ENCODE assay signal across 10 cellular contexts in genomic region chr5:93587919-93588585, GRCh38. TPM values are rescaled to one million over a fixed set of nuclear protein-coding genes. Genes with fewer than 3 reads are reported as not detected.
DNase-seq lines count a peak whose midpoint lies in the region; ATAC-seq and TF ChIP-seq lines count a peak whose summit lies in the region.
"Had no signal": no experiment of that assay in that cellular context is flagged by ENCODE, and none has a peak within 500 bp of the region (broad histone marks: within the 10 kb centered on the region; RNA-seq: fewer than 3 reads in every experiment).

No MANE protein-coding gene starts in this region.

- peak overlapping the region; percentile 75 for H3K4me3 ChIP-seq in BJ (ENCODE audit: low read depth, low read length)
- H3K4me3 ChIP-seq in esophagus muscularis mucosa = peak overlapping the region; percentile 71 to 87 (median 76)

- WGBS in esophagus muscularis mucosa = 13% methylated on average over 16 of the region's 70 CpGs

- no peaks in the 10 kb centered on the region for H3K9me3 ChIP-seq in esophagus muscularis mucosa

- peak overlapping the region; percentile 99 to 100 (median 99) for H3K27ac Mint-ChIP-seq in nephron

- ATAC-seq in esophagus mucosa = no peak

- H3K27ac ChIP-seq in esophagus muscularis mucosa (replicated peaks in 1 of 4) = peak overlapping the region; percentile 66 to 95 (median 91)

- TF ChIP-seq EP300 in esophagus muscularis mucosa (IDR thresholded peaks at IDR 0.05) = no peak

- peaks cover 60% of the 10 kb centered on the region for H3K27me3 Mint-ChIP-seq in nephron (ENCODE audit: low read depth)

- no peak for DNase-seq in BJ (ENCODE audit: low read depth)
- peak; percentile 39 for DNase-seq in RKO (ENCODE audit: low spot score)
- peak; percentile 84 for DNase-seq in esophagus muscularis mucosa (ENCODE audit: extremely low spot score)
- DNase-seq in T1000 (lab: John Stamatoyannopoulos, UW) = no peak
- no peak for DNase-seq in NCI-H1694 treated with DMSO at 0.1 percent for 48 hours (lab: John Stamatoyannopoulos, UW)
- no peak for DNase-seq in stimulated activated CD4-positive, alpha-beta T cell treated with anti-CD3 and anti-CD28 coated beads, Interleukin-1b, Interleukin-23, amount 100 ng/mL, for 48 hours
- DNase-seq: foreskin melanocyte, NCI-H2171 had no signal

- POLR2A ChIA-PET in BJ (lab: Charles Lee) = no interaction called here

- H3K36me3 ChIP-seq in BJ (ENCODE audit: control insufficient read depth, insufficient read depth, low read length) (peaks cover 9% of the 10 kb centered on the region), esophagus muscularis mucosa (peaks cover 0 to 5% (median 0%) of the 10 kb centered on the region in 4 donors)

- intact Hi-C loops in esophagus muscularis mucosa (cut with DNase I) = loop anchor here (10.0 kb wide), 1 partner anchor 327 kb away; no protein-coding TSS in a partner anchor

- H3K36me3 Mint-ChIP-seq in nephron (ENCODE audit: low read depth) = peaks cover 76% of the 10 kb centered on the region

- TF ChIP-seq POLR2A in esophagus muscularis mucosa (IDR thresholded peaks at IDR 0.05; ENCODE audit: low read depth) = no peak

- peaks cover 19 to 68% (median 63%) of the 10 kb centered on the region in 4 donors for H3K4me1 ChIP-seq in esophagus muscularis mucosa

- H3K27me3 ChIP-seq in BJ (ENCODE audit: control insufficient read depth, insufficient read depth, low read length) (no peaks in the 10 kb centered on the region), esophagus muscularis mucosa (peaks cover 0 to 22% (median 2%) of the 10 kb centered on the region in 4 donors)

- H3K4me3 Mint-ChIP-seq in nephron = peak overlapping the region; percentile 98 to 99 (median 98)

- H3K9me3 Mint-ChIP-seq in nephron = peaks cover 12% of the 10 kb centered on the region

- CTCF ChIA-PET in BJ (lab: Yijun Ruan, JAX) = interaction anchor here (0.9 kb wide), 1 partner anchor 19 kb away, joined by 5 read pairs; no protein-coding TSS in a partner anchor

- TF ChIP-seq CTCF in BJ (IDR thresholded peaks at IDR 0.05; ENCODE audit: insufficient read depth, low read depth, low read length) (no peak), esophagus muscularis mucosa (IDR thresholded peaks at IDR 0.05) (no peak), nephron (IDR thresholded peaks at IDR 0.05; ENCODE audit: unreplicated experiment in 3 of 3) (no peak)

- H3K4me1 Mint-ChIP-seq in nephron = peaks cover 48% of the 10 kb centered on the region

RNA-seq across cellular contexts. Expression of gene NR2F1, which starts 5.0 kb away (rescaled TPM):
- polyA plus RNA-seq in BJ (2011; rRNA removed) = 24.6 and 39.4 TPM in 2 replicates
- 33.9 and 37.2 TPM in 2 replicates for polyA minus RNA-seq in BJ (2011; rRNA and poly(A)+ RNA removed)
- 10 to 100 TPM; 17.4 to 43.8 (median 40.6) TPM for total RNA-seq in esophagus muscularis mucosa
- total RNA-seq in esophagus mucosa = 2.7 TPM

RNA-seq across cellular contexts. Expression of gene NR2F1-AS1, which starts 7.0 kb away (rescaled TPM):
- polyA plus RNA-seq in BJ (2011; rRNA removed) = 13.7 and 27.3 TPM in 2 replicates
- polyA minus RNA-seq in BJ (2011; rRNA and poly(A)+ RNA removed) = 11.6 and 12.3 TPM in 2 replicates
- total RNA-seq in esophagus muscularis mucosa (10 to 100 TPM in 1 of 4 donors, 1 to 10 TPM in 3; 8.6 to 22.8 (median 9.5) TPM), esophagus mucosa (0.84 TPM)

Comparison
In these comparisons a context has a peak if more than half of its experiments do, and no peak if none do; other contexts are left out.
1. DNase-seq: peak in RKO (single experiment) and esophagus muscularis mucosa (single experiment); none in BJ (single experiment), T1000 (single experiment), NCI-H1694 treated with DMSO at 0.1 percent for 48 hours (single experiment) and stimulated activated CD4-positive, alpha-beta T cell treated with anti-CD3 and anti-CD28 coated beads, Interleukin-1b, Interleukin-23, amount 100 ng/mL, for 48 hours (single experiment).